ENCODE assay signal across 8 cellular contexts in the genomic region with DNA sequence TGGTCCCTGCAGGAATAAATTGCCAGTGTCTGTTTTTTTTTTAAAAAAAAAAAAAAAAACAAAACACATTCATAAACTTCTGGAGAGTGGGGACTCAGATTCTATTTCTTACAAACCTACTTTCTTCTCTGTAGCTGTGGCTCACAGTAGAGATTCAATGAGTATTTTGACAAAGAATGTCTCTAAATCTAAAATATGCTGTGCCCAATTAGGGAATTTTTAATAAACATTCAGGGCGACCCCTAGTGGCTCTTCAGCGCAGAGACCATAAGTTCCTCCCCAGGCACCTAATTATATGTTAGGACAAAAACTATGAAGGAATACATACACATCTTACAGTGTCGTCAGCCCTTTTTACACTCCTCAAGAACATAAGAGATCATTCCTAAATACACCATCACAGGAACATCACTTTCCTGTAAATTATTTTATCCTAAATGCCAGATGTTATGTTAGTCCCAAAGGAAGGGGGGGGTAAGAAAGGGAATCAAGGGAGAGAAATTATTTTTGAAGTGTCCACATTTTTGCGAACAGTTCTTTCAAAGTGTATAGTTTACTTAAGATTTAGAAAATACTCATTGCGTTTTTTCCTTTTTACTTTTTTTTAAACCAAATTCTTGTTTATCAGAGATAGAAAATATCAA. TPM values are rescaled to one million over a fixed set of nuclear protein-coding genes. Genes with fewer than 3 reads are reported as not detected.
DNase-seq lines count a peak whose midpoint lies in the region; ATAC-seq and TF ChIP-seq lines count a peak whose summit lies in the region.

No MANE protein-coding gene starts in this region.

- H4K20me1 ChIP-seq in osteoblast (ENCODE audit: insufficient read depth, low read length), result peaks cover 7% of the 10 kb centered on the region

- ATAC-seq in HG03039 (IDR thresholded peaks at IDR 0.05; ENCODE audit: unreplicated experiment), result no peak

- no peak overlapping the region for H3K4me2 ChIP-seq in osteoblast (ENCODE audit: insufficient read depth, low read length)

- DNase-seq in activated T-cell treated with anti-CD3 and anti-CD28 coated beads for 48 hours (ENCODE audit: low read depth) (peak; percentile 6), NCI-H1092 treated with DMSO at 0.1 percent for 48 hours (lab: John Stamatoyannopoulos, UW) (peak; percentile 72), T-helper 9 cell (peak; percentile 16), fibroblast of gingiva (ENCODE audit: low read depth) (peak; percentile 57), osteoblast (ENCODE audit: insufficient read length, low spot score, missing footprints) (peak; percentile 46), UCSD-AML1 (lab: John Stamatoyannopoulos, UW; ENCODE audit: unreplicated experiment) (no peak)
- DNase-seq in activated T-cell treated with anti-CD3 and anti-CD28 coated beads, Interleukin-2, amount 50 U/mL, for 1 hour, result no peak

- TF ChIP-seq CTCF in osteoblast (IDR thresholded peaks at IDR 0.05; ENCODE audit: extremely low read depth, low read depth, low read length), result peak; percentile 91

- H3K9me3 ChIP-seq in osteoblast (ENCODE audit: low read depth, low read length), result no peaks in the 10 kb centered on the region

- H2AFZ ChIP-seq in osteoblast (ENCODE audit: low read length), result no peak overlapping the region

- H3K4me1 ChIP-seq in osteoblast (ENCODE audit: insufficient read depth, low read length), result peaks cover 49% of the 10 kb centered on the region

- peaks cover 54% of the 10 kb centered on the region for H3K79me2 ChIP-seq in osteoblast (ENCODE audit: insufficient read depth, low read length)

- no peak overlapping the region for H3K4me3 ChIP-seq in osteoblast (ENCODE audit: insufficient read depth, low read length)

- peak overlapping the region; percentile 95 for H3K27ac ChIP-seq in osteoblast (ENCODE audit: low read depth, low read length)

- peaks cover 45% of the 10 kb centered on the region for H3K36me3 ChIP-seq in osteoblast (ENCODE audit: insufficient read depth, low read length)

- H3K27me3 ChIP-seq in osteoblast (ENCODE audit: insufficient read depth, low read length), result no peaks in the 10 kb centered on the region

RNA-seq across cellular contexts. Expression of a gene that starts 21.8 kb away (rescaled TPM):
- total RNA-seq in osteoblast, result 32.6 and 43.3 TPM in 2 replicates

RNA-seq across cellular contexts. Expression of a gene that starts 56.9 kb away (rescaled TPM):
- total RNA-seq in osteoblast, result 31.5 and 33.7 TPM in 2 replicates

RNA-seq across cellular contexts. Expression of a gene that starts 57.0 kb away (rescaled TPM):
- total RNA-seq in osteoblast, result not detected in 2 replicates

Comparison
In these comparisons a context has a peak if more than half of its experiments do, and no peak if none do; other contexts are left out.
1. DNase-seq: peak in activated T-cell treated with anti-CD3 and anti-CD28 coated beads for 48 hours (single experiment), NCI-H1092 treated with DMSO at 0.1 percent for 48 hours (single experiment), T-helper 9 cell (single experiment), fibroblast of gingiva (single experiment) and osteoblast (single experiment); none in activated T-cell treated with anti-CD3 and anti-CD28 coated beads, Interleukin-2, amount 50 U/mL, for 1 hour (single experiment) and UCSD-AML1 (single experiment).